1 cellular context compared by ENCODE assay signal in genomic region chr3:46096781-46097180, GRCh38.
TF ChIP-seq lines count a peak whose summit lies in the region.

No MANE protein-coding gene starts in this region.

TF ChIP-seq in IMR-90, 13 proteins besides CTCF, POLR2A, EP300 and RAD21 (continued from another document):
- TF ChIP-seq, protein P1, sequence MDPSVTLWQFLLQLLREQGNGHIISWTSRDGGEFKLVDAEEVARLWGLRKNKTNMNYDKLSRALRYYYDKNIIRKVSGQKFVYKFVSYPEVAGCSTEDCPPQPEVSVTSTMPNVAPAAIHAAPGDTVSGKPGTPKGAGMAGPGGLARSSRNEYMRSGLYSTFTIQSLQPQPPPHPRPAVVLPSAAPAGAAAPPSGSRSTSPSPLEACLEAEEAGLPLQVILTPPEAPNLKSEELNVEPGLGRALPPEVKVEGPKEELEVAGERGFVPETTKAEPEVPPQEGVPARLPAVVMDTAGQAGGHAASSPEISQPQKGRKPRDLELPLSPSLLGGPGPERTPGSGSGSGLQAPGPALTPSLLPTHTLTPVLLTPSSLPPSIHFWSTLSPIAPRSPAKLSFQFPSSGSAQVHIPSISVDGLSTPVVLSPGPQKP (IDR thresholded peaks at IDR 0.05; ENCODE audit: borderline replicate concordance, low read depth, low read length) = no peak
- TF ChIP-seq SMC3 (IDR thresholded peaks at IDR 0.05; ENCODE audit: low read depth, low read length) = no peak
